ENCODE assay signal across 18 cellular contexts in genomic region chr1:4129693-4130092, GRCh38.
DNase-seq lines count a peak whose midpoint lies in the region; ATAC-seq and TF ChIP-seq lines count a peak whose summit lies in the region.
"Had no signal": no experiment of that assay in that cellular context is flagged by ENCODE, and none has a peak within 500 bp of the region (broad histone marks: within the 10 kb centered on the region; RNA-seq: fewer than 3 reads in every experiment).

No MANE protein-coding gene starts in this region.

- H3K4me3 ChIP-seq in BLaER1 treated with 17β-estradiol and CSF1 and Interleukin-3, amounts not matched to agents 10 nM and 100 nM = no peak overlapping the region
- H3K4me3 ChIP-seq in Karpas-422 (ENCODE audit: low read length) = no peak overlapping the region
- H3K4me3 ChIP-seq: GM12878, GM23338 had no signal

- no peaks in the 10 kb centered on the region; a peak in 1 of 22 replicates for H4K20me1 ChIP-seq in BLaER1 treated with 17β-estradiol and CSF1 and Interleukin-3, amounts not matched to agents 10 nM and 100 nM
- no peaks in the 10 kb centered on the region for H4K20me1 ChIP-seq in Karpas-422 (ENCODE audit: insufficient read depth, low read depth, low read length)

- H3K4me1 ChIP-seq in BLaER1 treated with 17β-estradiol and CSF1 and Interleukin-3, amounts not matched to agents 10 nM and 100 nM = peaks cover 0 to 24% (median 12%) of the 10 kb centered on the region in 10 experiments; a peak in 10 of 20 replicates
- H3K4me1 ChIP-seq in Karpas-422 (ENCODE audit: low read length) = peaks cover 25% of the 10 kb centered on the region

- no peak overlapping the region for H3K4me3 Mint-ChIP-seq in chondrocyte (ENCODE audit: unreplicated experiment)
- H3K4me3 Mint-ChIP-seq: CD14-positive monocyte; CD4-positive, alpha-beta T cell; CD8-positive, alpha-beta memory T cell; GM23338; H9; HFFc6 had no signal

- H3K9me3 ChIP-seq in BLaER1 treated with 17β-estradiol and CSF1 and Interleukin-3, amounts not matched to agents 10 nM and 100 nM (replicated peaks in 1 of 11) = 0 out of 22 replicates have a peak, but pooled peaks cover 0 to under 1% (median 0%) of the 10 kb centered on the region in 11 experiments
- H3K9me3 ChIP-seq in Karpas-422 (ENCODE audit: low read length) = no peaks in the 10 kb centered on the region

- ATAC-seq in esophagus mucosa = no peak
- ATAC-seq: GM12878, GM23338, HCT116 had no signal

- H2AFZ ChIP-seq in Karpas-422 (ENCODE audit: low read length) = no peak overlapping the region
- H2AFZ ChIP-seq: GM23338 had no signal

- H3K79me2 ChIP-seq in Karpas-422 (ENCODE audit: low read length) = no peaks in the 10 kb centered on the region

- H3K4me2 ChIP-seq in BLaER1 treated with 17β-estradiol and CSF1 and Interleukin-3, amounts not matched to agents 10 nM and 100 nM = peak overlapping the region in 7 of 11 experiments; percentile 17 to 51 (median 33); a peak in 10 of 22 replicates
- H3K4me2 ChIP-seq in Karpas-422 (ENCODE audit: low read depth, low read length, poor library complexity, severe bottlenecking) = no peak overlapping the region
- H3K4me2 ChIP-seq: GM23338 had no signal

- H3K36me3 Mint-ChIP-seq in chondrocyte (ENCODE audit: low read depth) = no peaks in the 10 kb centered on the region
- H3K36me3 Mint-ChIP-seq: CD14-positive monocyte; CD8-positive, alpha-beta memory T cell had no signal

- H3K27ac Mint-ChIP-seq in chondrocyte (ENCODE audit: unreplicated experiment) = no peak overlapping the region
- H3K27ac Mint-ChIP-seq: CD14-positive monocyte; CD4-positive, alpha-beta T cell; GM23338; H9; HFFc6 had no signal

- H3K27ac ChIP-seq in BLaER1 treated with 17β-estradiol and CSF1 and Interleukin-3, amounts not matched to agents 10 nM and 100 nM = no peak overlapping the region
- no peak overlapping the region for H3K27ac ChIP-seq in Karpas-422 (ENCODE audit: low read length)

- peak; percentile 88 for DNase-seq in chondrocyte (ENCODE audit: low spot score)
- DNase-seq in posterior vena cava (ENCODE audit: low spot score) = peak; percentile 71
- no peak for DNase-seq in NCI-H82 treated with DMSO at 0.1 percent for 48 hours (lab: John Stamatoyannopoulos, UW; ENCODE audit: unreplicated experiment)
- DNase-seq in Karpas-422 = no peak
- DNase-seq: CD4-positive, alpha-beta T cell; CD8-positive, alpha-beta memory T cell; DMS 273 treated with DMSO at 0.1 percent for 48 hours; DMS79; EL; GDM1; H9; HFFc6 had no signal

- no peak for TF ChIP-seq CTCF in chondrocyte (IDR thresholded peaks at IDR 0.05)

- H3K4me1 Mint-ChIP-seq in chondrocyte (ENCODE audit: low read depth) = no peaks in the 10 kb centered on the region
- H3K4me1 Mint-ChIP-seq: CD14-positive monocyte; CD8-positive, alpha-beta memory T cell; GM23338 had no signal

- no peaks in the 10 kb centered on the region for H3K9me2 ChIP-seq in Karpas-422 (replicated peaks; ENCODE audit: insufficient read depth, low read length)

- H3K27me3 Mint-ChIP-seq in chondrocyte (ENCODE audit: low read depth) = no peaks in the 10 kb centered on the region

- H3K36me3 ChIP-seq in BLaER1 treated with 17β-estradiol and CSF1 and Interleukin-3, amounts not matched to agents 10 nM and 100 nM = no peaks in the 10 kb centered on the region
- no peaks in the 10 kb centered on the region for H3K36me3 ChIP-seq in Karpas-422 (ENCODE audit: insufficient read depth, low read length)

- H3K27me3 ChIP-seq in BLaER1 treated with 17β-estradiol and CSF1 and Interleukin-3, amounts not matched to agents 10 nM and 100 nM = peaks cover 23 to 41% (median 32%) of the 10 kb centered on the region in 11 experiments
- no peaks in the 10 kb centered on the region for H3K27me3 ChIP-seq in Karpas-422 (ENCODE audit: low read length)

- no peak overlapping the region for H3K9ac ChIP-seq in BLaER1 treated with 17β-estradiol and CSF1 and Interleukin-3, amounts not matched to agents 10 nM and 100 nM
- H3K9ac ChIP-seq in Karpas-422 (ENCODE audit: low read length) = no peak overlapping the region

- H3K9me3 Mint-ChIP-seq in chondrocyte (ENCODE audit: low read depth) = peaks cover 23% of the 10 kb centered on the region
- H3K9me3 Mint-ChIP-seq: H9 had no signal

- intact Hi-C loops in posterior vena cava (cut with DNase I) = no loop called here

Comparison
In these comparisons a context has a peak if more than half of its experiments do, and no peak if none do; other contexts are left out.
1. DNase-seq: peak in chondrocyte (single experiment) and posterior vena cava (single experiment); none in NCI-H82 treated with DMSO at 0.1 percent for 48 hours (single experiment) and Karpas-422 (single experiment).